Comparison of ENCODE assay signal across 1 cellular context in the genomic region with DNA sequence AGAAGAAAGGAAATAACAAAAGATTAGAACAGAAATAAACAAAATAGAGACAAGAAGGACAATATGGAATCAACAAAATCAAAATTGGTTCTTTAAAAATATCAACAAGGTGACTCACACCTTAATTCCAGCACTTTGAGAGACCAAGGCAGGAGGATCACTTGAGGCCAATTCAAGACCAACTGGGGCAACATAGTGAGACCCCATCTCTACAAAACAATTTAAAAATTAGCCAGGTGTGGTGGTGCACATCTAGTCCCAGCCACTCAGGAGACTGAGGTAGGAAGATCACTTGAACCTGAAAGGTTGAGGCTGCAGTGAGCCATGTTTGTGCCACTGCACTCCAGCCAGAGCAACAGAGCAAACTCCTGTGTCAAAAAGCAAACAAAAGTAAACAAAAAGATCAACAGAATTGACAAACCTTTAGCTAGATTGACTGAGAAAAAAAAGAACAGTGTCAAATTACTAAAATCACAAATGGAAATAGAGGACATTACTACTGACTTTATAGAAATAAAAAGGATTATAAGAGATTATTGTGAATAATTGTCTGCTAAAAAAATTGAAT.
TF ChIP-seq lines count a peak whose summit lies in the region.

No MANE protein-coding gene starts in this region.

TF ChIP-seq in IMR-90, 13 proteins besides CTCF, POLR2A, EP300 and RAD21:
- TF ChIP-seq RFX5 (IDR thresholded peaks at IDR 0.05; ENCODE audit: low read depth, low read length) = no peak
- no peak for TF ChIP-seq USF2 (IDR thresholded peaks at IDR 0.05; ENCODE audit: low read depth, low read length)
- TF ChIP-seq CEBPB (IDR thresholded peaks at IDR 0.05; ENCODE audit: low read depth, low read length) = no peak
- TF ChIP-seq MXI1 (IDR thresholded peaks at IDR 0.05; ENCODE audit: borderline replicate concordance, low read depth, low read length) = no peak
- no peak for TF ChIP-seq MAFK (IDR thresholded peaks at IDR 0.05; ENCODE audit: low read depth, low read length)
- no peak for TF ChIP-seq CHD1 (IDR thresholded peaks at IDR 0.05; ENCODE audit: low read depth, low read length)
- TF ChIP-seq MAZ (IDR thresholded peaks at IDR 0.05; ENCODE audit: borderline replicate concordance, low read depth, low read length) = no peak
- no peak for TF ChIP-seq SMC3 (IDR thresholded peaks at IDR 0.05; ENCODE audit: low read depth, low read length)
TF ChIP-seq in IMR-90: peak in this region for 0.
